Comparison of ENCODE assay signal across 8 cellular contexts in genomic region chr12:96034631-96035282, GRCh38. TPM values are rescaled to one million over a fixed set of nuclear protein-coding genes. Genes with fewer than 3 reads are reported as not detected.
DNase-seq lines count a peak whose midpoint lies in the region; ATAC-seq and TF ChIP-seq lines count a peak whose summit lies in the region.

No MANE protein-coding gene starts in this region.

- no peak for TF ChIP-seq CTCF in vagina (IDR thresholded peaks at IDR 0.05)

- no peak for TF ChIP-seq POLR2A in vagina (IDR thresholded peaks at IDR 0.05)

- peak overlapping the region; percentile 80 to 93 for H3K4me3 ChIP-seq in duodenal mucosa (ENCODE audit: low read depth in 1 of 2, low read length in 2 of 2)
- H3K4me3 ChIP-seq in vagina = peak overlapping the region; percentile 64 to 79

- ATAC-seq in GM21737 (IDR thresholded peaks at IDR 0.05; ENCODE audit: unreplicated experiment) (peak; percentile 8), HG03039 (IDR thresholded peaks at IDR 0.05; ENCODE audit: unreplicated experiment) (no peak)

- peak overlapping the region; percentile 78 for H3K27ac ChIP-seq in duodenal mucosa (ENCODE audit: low read depth, low read length)
- peak overlapping the region; percentile 79 for H3K27ac ChIP-seq in vagina

- H3K9me3 ChIP-seq in duodenal mucosa (ENCODE audit: control insufficient read depth in 1 of 2, low read length in 2 of 2) (no peaks in the 10 kb centered on the region), vagina (no peaks in the 10 kb centered on the region)

- intact Hi-C loops in vagina (cut with DNase I) = no loop called here

- H3K27me3 ChIP-seq in duodenal mucosa (ENCODE audit: control insufficient read depth in 1 of 2, insufficient read depth in 2 of 2, low read length in 2 of 2) (no peaks in the 10 kb centered on the region), vagina (no peaks in the 10 kb centered on the region)

- peak overlapping the region; percentile 85 to 93 for H3K9ac ChIP-seq in duodenal mucosa (ENCODE audit: low read depth in 1 of 2, low read length in 2 of 2)

- DNase-seq in DMS53 (lab: John Stamatoyannopoulos, UW) (peak; percentile 74), NCI-H510A (lab: John Stamatoyannopoulos, UW) (peak; percentile 6), medulla oblongata (ENCODE audit: extremely low spot score) (peak; percentile 41), vagina (ENCODE audit: extremely low spot score in 2 of 2) (peak in 1 of 2 donors; percentile 91), NCI-H128 (lab: John Stamatoyannopoulos, UW; ENCODE audit: unreplicated experiment) (no peak)

- H3K4me1 ChIP-seq in duodenal mucosa (ENCODE audit: control insufficient read depth in 1 of 2, insufficient read depth in 2 of 2, low read length in 2 of 2) (peaks cover 0 to 17% of the 10 kb centered on the region in 2 donors), vagina (peaks cover 26% of the 10 kb centered on the region)

- no peaks in the 10 kb centered on the region for H3K36me3 ChIP-seq in duodenal mucosa (ENCODE audit: control insufficient read depth in 1 of 2, insufficient read depth in 2 of 2, low read length in 2 of 2)
- no peaks in the 10 kb centered on the region for H3K36me3 ChIP-seq in vagina

RNA-seq across cellular contexts. Expression of gene LTA4H, which starts 0.6 kb away (rescaled TPM):
- 71.5 TPM for total RNA-seq in vagina

RNA-seq across cellular contexts. Expression of gene HAL, which starts 38.6 kb away (rescaled TPM):
- 0.74 TPM for total RNA-seq in vagina
